ENCODE assay signal across 11 cellular contexts in the genomic region with DNA sequence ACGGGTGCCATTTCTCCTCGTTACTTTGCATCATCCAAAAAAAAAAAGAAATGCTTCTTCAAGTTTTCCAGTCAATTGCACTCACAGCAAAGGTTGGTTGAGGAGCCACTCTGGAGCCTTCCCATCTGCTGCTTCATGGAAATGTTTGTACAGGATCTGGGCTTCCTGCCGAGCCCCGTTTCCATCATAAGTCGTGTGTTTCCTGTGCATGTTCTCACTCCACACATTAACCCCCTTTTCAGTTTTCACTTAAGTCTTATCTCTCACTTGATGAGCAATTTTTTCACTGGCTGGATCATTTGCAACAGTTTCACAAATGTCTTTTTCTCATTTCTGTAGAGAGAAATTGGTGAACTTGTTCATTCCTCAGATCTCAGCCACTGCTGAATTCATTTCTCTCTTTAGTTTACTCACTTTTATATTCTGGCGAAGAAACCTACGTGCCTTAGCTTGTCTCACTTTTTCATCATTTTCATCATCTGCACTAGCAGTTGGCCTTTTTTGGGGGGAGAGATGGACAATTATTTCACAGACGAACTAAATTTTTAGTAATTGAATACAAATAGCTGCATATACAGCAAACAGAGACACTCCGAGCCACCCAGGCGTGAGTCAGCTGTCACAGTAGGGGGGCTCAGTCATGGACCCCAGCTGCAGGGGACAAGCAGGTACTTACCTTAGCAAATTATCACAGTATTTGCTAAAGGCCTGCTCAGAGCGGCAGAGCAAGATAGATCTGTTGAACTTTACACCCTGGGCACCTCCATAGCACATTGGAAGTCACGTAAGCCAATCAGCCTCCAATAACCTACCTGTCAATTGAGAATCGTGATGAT.
DNase-seq lines count a peak whose midpoint lies in the region; ATAC-seq and TF ChIP-seq lines count a peak whose summit lies in the region.
"Had no signal": no experiment of that assay in that cellular context is flagged by ENCODE, and none has a peak within 500 bp of the region (broad histone marks: within the 10 kb centered on the region; RNA-seq: fewer than 3 reads in every experiment).

No MANE protein-coding gene starts in this region.

- H3K9me3 Mint-ChIP-seq in activated T-helper 1 cell treated with anti-CD3 and anti-CD28 coated beads, Interleukin-12 subunit alpha, Interleukin-12 subunit beta, Interleukin-2, Interleukin-4 antibody, amounts not matched to agents 30 ng/mL and 10 ng/mL and 1 ng/mL, durations not matched to agents 14 hours and 24 hours and 36 hours: peaks cover 20% of the 10 kb centered on the region

- peak; percentile 73 for DNase-seq in DMS 273 treated with DMSO at 0.1 percent for 48 hours (lab: John Stamatoyannopoulos, UW)
- peak; percentile 49 for DNase-seq in GM12865 (ENCODE audit: low read depth)
- DNase-seq in activated T-helper 1 cell treated with anti-CD3 and anti-CD28 coated beads, Interleukin-12 subunit alpha, Interleukin-12 subunit beta, Interleukin-2, Interleukin-4 antibody, amounts not matched to agents 30 ng/mL and 10 ng/mL and 1 ng/mL, durations not matched to agents 14 hours and 24 hours and 36 hours (ENCODE audit: low spot score): no peak
- peak; percentile 63 for DNase-seq in left kidney (ENCODE audit: low read depth, low spot score)
- DNase-seq in kidney tubule cell (ENCODE audit: low spot score): no peak
- DNase-seq in activated CD4-positive, CD25-positive, alpha-beta regulatory T cell (lab: John Stamatoyannopoulos, UW): no peak
- DNase-seq: Caco-2, OCI-M1, retina had no signal

- H3K4me3 Mint-ChIP-seq in activated T-helper 1 cell treated with anti-CD3 and anti-CD28 coated beads, Interleukin-12 subunit alpha, Interleukin-12 subunit beta, Interleukin-2, Interleukin-4 antibody, amounts not matched to agents 30 ng/mL and 10 ng/mL and 1 ng/mL, durations not matched to agents 14 hours and 24 hours and 36 hours: no peak overlapping the region

- no peak overlapping the region for H3K4me3 ChIP-seq in GM12865 (ENCODE audit: low read depth, low read length)
- H3K4me3 ChIP-seq: thoracic aorta had no signal

- H3K27ac Mint-ChIP-seq in activated T-helper 1 cell treated with anti-CD3 and anti-CD28 coated beads, Interleukin-12 subunit alpha, Interleukin-12 subunit beta, Interleukin-2, Interleukin-4 antibody, amounts not matched to agents 30 ng/mL and 10 ng/mL and 1 ng/mL, durations not matched to agents 14 hours and 24 hours and 36 hours: peak overlapping the region; percentile 81

- ATAC-seq in GM18858 (IDR thresholded peaks at IDR 0.05; ENCODE audit: unreplicated experiment): no peak

- H3K4me1 Mint-ChIP-seq in activated T-helper 1 cell treated with anti-CD3 and anti-CD28 coated beads, Interleukin-12 subunit alpha, Interleukin-12 subunit beta, Interleukin-2, Interleukin-4 antibody, amounts not matched to agents 30 ng/mL and 10 ng/mL and 1 ng/mL, durations not matched to agents 14 hours and 24 hours and 36 hours (ENCODE audit: low read depth): peaks cover 11% of the 10 kb centered on the region

- no peak for TF ChIP-seq CTCF in GM12865 (IDR thresholded peaks at IDR 0.05; ENCODE audit: insufficient read depth, low read depth, low read length, missing control alignments)

- no peaks in the 10 kb centered on the region for H3K27me3 Mint-ChIP-seq in activated T-helper 1 cell treated with anti-CD3 and anti-CD28 coated beads, Interleukin-12 subunit alpha, Interleukin-12 subunit beta, Interleukin-2, Interleukin-4 antibody, amounts not matched to agents 30 ng/mL and 10 ng/mL and 1 ng/mL, durations not matched to agents 14 hours and 24 hours and 36 hours (ENCODE audit: insufficient read depth)

- intact Hi-C loops in activated T-helper 1 cell treated with anti-CD3 and anti-CD28 coated beads, Interleukin-12 subunit alpha, Interleukin-12 subunit beta, Interleukin-2, Interleukin-4 antibody, amounts not matched to agents 30 ng/mL and 10 ng/mL and 1 ng/mL, durations not matched to agents 14 hours and 24 hours and 36 hours (cut with micrococcal nuclease): loop anchor here (1.0 to 10.0 kb wide), 12 partner anchors 54 to 754 kb away; no protein-coding TSS in a partner anchor

- H3K36me3 Mint-ChIP-seq in activated T-helper 1 cell treated with anti-CD3 and anti-CD28 coated beads, Interleukin-12 subunit alpha, Interleukin-12 subunit beta, Interleukin-2, Interleukin-4 antibody, amounts not matched to agents 30 ng/mL and 10 ng/mL and 1 ng/mL, durations not matched to agents 14 hours and 24 hours and 36 hours (ENCODE audit: low read depth): peaks cover 10% of the 10 kb centered on the region

Comparison
In these comparisons a context has a peak if more than half of its experiments do, and no peak if none do; other contexts are left out.
1. DNase-seq: peak in DMS 273 treated with DMSO at 0.1 percent for 48 hours (single experiment), GM12865 (single experiment) and left kidney (single experiment); none in activated T-helper 1 cell treated with anti-CD3 and anti-CD28 coated beads, Interleukin-12 subunit alpha, Interleukin-12 subunit beta, Interleukin-2, Interleukin-4 antibody, amounts not matched to agents 30 ng/mL and 10 ng/mL and 1 ng/mL, durations not matched to agents 14 hours and 24 hours and 36 hours (single experiment), kidney tubule cell (single experiment) and activated CD4-positive, CD25-positive, alpha-beta regulatory T cell (0 of 4).